In the genomic region with DNA sequence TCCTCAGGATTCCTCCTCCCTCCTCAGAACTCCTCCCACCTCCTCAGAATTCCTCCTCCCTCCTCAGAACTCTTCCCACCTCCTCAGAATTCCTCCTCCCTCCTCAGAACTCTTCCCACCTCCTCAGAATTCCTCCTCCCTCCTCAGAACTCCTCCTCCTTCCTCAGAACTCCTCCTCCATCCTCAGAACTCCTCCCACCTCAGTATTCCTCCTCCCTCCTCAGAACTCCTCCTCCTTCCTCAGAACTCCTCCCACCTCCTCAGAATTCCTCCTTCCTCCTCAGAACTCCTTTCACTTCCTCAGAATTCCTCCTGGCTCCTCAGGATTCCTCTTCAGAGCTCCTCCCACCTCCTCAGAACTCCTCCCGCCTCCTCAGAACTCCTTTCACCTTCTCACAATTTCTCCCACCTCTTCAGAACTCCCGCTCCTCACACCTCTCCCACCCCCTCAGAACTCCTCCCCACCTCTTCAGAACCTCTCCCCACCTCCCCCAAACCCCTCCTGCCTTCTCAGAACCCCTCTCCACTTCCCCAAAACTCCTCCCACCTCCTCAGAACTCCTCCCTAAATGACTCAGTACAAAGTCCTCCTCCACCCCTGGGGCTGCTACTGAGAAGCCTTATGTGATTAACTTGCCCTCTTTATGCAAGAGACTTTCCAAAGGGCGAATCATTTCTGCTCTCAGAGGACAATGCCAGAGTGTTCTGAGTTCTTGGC, we compare ENCODE assay signal across 1 cellular context.
TF ChIP-seq lines count a peak whose summit lies in the region.

No MANE protein-coding gene starts in this region.

TF ChIP-seq in K562, 482 proteins besides CTCF, POLR2A, EP300 and RAD21 (continued from another document and continues in another):
- TF ChIP-seq, protein P1, sequence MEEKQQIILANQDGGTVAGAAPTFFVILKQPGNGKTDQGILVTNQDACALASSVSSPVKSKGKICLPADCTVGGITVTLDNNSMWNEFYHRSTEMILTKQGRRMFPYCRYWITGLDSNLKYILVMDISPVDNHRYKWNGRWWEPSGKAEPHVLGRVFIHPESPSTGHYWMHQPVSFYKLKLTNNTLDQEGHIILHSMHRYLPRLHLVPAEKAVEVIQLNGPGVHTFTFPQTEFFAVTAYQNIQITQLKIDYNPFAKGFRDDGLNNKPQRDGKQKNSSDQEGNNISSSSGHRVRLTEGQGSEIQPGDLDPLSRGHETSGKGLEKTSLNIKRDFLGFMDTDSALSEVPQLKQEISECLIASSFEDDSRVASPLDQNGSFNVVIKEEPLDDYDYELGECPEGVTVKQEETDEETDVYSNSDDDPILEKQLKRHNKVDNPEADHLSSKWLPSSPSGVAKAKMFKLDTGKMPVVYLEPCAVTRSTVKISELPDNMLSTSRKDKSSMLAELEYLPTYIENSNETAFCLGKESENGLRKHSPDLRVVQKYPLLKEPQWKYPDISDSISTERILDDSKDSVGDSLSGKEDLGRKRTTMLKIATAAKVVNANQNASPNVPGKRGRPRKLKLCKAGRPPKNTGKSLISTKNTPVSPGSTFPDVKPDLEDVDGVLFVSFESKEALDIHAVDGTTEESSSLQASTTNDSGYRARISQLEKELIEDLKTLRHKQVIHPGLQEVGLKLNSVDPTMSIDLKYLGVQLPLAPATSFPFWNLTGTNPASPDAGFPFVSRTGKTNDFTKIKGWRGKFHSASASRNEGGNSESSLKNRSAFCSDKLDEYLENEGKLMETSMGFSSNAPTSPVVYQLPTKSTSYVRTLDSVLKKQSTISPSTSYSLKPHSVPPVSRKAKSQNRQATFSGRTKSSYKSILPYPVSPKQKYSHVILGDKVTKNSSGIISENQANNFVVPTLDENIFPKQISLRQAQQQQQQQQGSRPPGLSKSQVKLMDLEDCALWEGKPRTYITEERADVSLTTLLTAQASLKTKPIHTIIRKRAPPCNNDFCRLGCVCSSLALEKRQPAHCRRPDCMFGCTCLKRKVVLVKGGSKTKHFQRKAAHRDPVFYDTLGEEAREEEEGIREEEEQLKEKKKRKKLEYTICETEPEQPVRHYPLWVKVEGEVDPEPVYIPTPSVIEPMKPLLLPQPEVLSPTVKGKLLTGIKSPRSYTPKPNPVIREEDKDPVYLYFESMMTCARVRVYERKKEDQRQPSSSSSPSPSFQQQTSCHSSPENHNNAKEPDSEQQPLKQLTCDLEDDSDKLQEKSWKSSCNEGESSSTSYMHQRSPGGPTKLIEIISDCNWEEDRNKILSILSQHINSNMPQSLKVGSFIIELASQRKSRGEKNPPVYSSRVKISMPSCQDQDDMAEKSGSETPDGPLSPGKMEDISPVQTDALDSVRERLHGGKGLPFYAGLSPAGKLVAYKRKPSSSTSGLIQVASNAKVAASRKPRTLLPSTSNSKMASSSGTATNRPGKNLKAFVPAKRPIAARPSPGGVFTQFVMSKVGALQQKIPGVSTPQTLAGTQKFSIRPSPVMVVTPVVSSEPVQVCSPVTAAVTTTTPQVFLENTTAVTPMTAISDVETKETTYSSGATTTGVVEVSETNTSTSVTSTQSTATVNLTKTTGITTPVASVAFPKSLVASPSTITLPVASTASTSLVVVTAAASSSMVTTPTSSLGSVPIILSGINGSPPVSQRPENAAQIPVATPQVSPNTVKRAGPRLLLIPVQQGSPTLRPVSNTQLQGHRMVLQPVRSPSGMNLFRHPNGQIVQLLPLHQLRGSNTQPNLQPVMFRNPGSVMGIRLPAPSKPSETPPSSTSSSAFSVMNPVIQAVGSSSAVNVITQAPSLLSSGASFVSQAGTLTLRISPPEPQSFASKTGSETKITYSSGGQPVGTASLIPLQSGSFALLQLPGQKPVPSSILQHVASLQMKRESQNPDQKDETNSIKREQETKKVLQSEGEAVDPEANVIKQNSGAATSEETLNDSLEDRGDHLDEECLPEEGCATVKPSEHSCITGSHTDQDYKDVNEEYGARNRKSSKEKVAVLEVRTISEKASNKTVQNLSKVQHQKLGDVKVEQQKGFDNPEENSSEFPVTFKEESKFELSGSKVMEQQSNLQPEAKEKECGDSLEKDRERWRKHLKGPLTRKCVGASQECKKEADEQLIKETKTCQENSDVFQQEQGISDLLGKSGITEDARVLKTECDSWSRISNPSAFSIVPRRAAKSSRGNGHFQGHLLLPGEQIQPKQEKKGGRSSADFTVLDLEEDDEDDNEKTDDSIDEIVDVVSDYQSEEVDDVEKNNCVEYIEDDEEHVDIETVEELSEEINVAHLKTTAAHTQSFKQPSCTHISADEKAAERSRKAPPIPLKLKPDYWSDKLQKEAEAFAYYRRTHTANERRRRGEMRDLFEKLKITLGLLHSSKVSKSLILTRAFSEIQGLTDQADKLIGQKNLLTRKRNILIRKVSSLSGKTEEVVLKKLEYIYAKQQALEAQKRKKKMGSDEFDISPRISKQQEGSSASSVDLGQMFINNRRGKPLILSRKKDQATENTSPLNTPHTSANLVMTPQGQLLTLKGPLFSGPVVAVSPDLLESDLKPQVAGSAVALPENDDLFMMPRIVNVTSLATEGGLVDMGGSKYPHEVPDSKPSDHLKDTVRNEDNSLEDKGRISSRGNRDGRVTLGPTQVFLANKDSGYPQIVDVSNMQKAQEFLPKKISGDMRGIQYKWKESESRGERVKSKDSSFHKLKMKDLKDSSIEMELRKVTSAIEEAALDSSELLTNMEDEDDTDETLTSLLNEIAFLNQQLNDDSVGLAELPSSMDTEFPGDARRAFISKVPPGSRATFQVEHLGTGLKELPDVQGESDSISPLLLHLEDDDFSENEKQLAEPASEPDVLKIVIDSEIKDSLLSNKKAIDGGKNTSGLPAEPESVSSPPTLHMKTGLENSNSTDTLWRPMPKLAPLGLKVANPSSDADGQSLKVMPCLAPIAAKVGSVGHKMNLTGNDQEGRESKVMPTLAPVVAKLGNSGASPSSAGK (IDR thresholded peaks at IDR 0.05), result no peak
- TF ChIP-seq ZNF354B (CRISPR knock-in tag; IDR thresholded peaks at IDR 0.05) (no peak), ZNF212 (CRISPR knock-in tag; IDR thresholded peaks at IDR 0.05) (no peak), ETV5 (CRISPR knock-in tag; IDR thresholded peaks at IDR 0.05; ENCODE audit: low read depth) (no peak), ETV1 (tag; conservative IDR thresholded peaks at IDR 0.05; ENCODE audit: low read depth) (no peak), NFRKB (IDR thresholded peaks at IDR 0.05; ENCODE audit: low read depth) (no peak), JUN (IDR thresholded peaks at IDR 0.05; ENCODE audit: borderline replicate concordance, low read depth, low read length) (0 out of 2 replicates have a peak, but pooled peaks have one; percentile 36), JUN (CRISPR knock-in tag; IDR thresholded peaks at IDR 0.05; ENCODE audit: borderline replicate concordance) (no peak), NR2C1 (IDR thresholded peaks at IDR 0.05) (no peak), NR2C1 (tag; IDR thresholded peaks at IDR 0.05) (no peak), ZNF140 (CRISPR knock-in tag; IDR thresholded peaks at IDR 0.05) (no peak), MAFF (IDR thresholded peaks at IDR 0.05; ENCODE audit: low read length) (peak; percentile 11; the same call in 1 of the 2 replicates), NFE2L1 (tag; IDR thresholded peaks at IDR 0.05; ENCODE audit: borderline replicate concordance, low read depth) (no peak), FOXA1 (IDR thresholded peaks at IDR 0.05; ENCODE audit: borderline replicate concordance) (no peak), ILF3 (IDR thresholded peaks at IDR 0.05; ENCODE audit: borderline replicate concordance) (no peak), SMARCA4 (IDR thresholded peaks at IDR 0.05) (peak; percentile 55), C11orf30 (IDR thresholded peaks at IDR 0.05; ENCODE audit: low read depth) (peak; percentile 56), RBM34 (IDR thresholded peaks at IDR 0.05; ENCODE audit: borderline replicate concordance, insufficient read depth, low read length) (no peak), PHF8 (IDR thresholded peaks at IDR 0.05; ENCODE audit: borderline replicate concordance, low read length) (peak; percentile 17; the same call in 1 of the 2 replicates), FOSL1 (tag; conservative IDR thresholded peaks at IDR 0.05) (peak; percentile 45), ZBTB7A (IDR thresholded peaks at IDR 0.05; ENCODE audit: borderline replicate concordance, control insufficient read depth, low read depth, low read length) (peak; percentile 75), CXXC5 (CRISPR knock-in tag; IDR thresholded peaks at IDR 0.05) (no peak), ZNF23 (CRISPR knock-in tag; IDR thresholded peaks at IDR 0.05) (no peak), ZNF445 (CRISPR knock-in tag; IDR thresholded peaks at IDR 0.05; ENCODE audit: low read depth) (no peak), KAT8 (IDR thresholded peaks at IDR 0.05; ENCODE audit: low read depth) (no peak), NFE2 (IDR thresholded peaks at IDR 0.05; ENCODE audit: low read depth) (peak; percentile 75), TRIM24 (IDR thresholded peaks at IDR 0.05) (0 out of 4 replicates have a peak, but pooled peaks of 1 of the 2 experiments have one; percentile 35)
- TF ChIP-seq, protein P2, sequence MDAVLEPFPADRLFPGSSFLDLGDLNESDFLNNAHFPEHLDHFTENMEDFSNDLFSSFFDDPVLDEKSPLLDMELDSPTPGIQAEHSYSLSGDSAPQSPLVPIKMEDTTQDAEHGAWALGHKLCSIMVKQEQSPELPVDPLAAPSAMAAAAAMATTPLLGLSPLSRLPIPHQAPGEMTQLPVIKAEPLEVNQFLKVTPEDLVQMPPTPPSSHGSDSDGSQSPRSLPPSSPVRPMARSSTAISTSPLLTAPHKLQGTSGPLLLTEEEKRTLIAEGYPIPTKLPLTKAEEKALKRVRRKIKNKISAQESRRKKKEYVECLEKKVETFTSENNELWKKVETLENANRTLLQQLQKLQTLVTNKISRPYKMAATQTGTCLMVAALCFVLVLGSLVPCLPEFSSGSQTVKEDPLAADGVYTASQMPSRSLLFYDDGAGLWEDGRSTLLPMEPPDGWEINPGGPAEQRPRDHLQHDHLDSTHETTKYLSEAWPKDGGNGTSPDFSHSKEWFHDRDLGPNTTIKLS (IDR thresholded peaks at IDR 0.05; ENCODE audit: borderline replicate concordance, low read depth), result peak; percentile 80; the same call in 1 of the 2 replicates
- TF ChIP-seq, protein P3, sequence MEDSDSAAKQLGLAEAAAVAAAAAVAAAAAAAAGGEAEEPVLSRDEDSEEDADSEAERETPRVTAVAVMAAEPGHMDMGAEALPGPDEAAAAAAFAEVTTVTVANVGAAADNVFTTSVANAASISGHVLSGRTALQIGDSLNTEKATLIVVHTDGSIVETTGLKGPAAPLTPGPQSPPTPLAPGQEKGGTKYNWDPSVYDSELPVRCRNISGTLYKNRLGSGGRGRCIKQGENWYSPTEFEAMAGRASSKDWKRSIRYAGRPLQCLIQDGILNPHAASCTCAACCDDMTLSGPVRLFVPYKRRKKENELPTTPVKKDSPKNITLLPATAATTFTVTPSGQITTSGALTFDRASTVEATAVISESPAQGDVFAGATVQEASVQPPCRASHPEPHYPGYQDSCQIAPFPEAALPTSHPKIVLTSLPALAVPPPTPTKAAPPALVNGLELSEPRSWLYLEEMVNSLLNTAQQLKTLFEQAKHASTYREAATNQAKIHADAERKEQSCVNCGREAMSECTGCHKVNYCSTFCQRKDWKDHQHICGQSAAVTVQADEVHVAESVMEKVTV (CRISPR knock-in tag; IDR thresholded peaks at IDR 0.05), result no peak
- TF ChIP-seq, protein P4, sequence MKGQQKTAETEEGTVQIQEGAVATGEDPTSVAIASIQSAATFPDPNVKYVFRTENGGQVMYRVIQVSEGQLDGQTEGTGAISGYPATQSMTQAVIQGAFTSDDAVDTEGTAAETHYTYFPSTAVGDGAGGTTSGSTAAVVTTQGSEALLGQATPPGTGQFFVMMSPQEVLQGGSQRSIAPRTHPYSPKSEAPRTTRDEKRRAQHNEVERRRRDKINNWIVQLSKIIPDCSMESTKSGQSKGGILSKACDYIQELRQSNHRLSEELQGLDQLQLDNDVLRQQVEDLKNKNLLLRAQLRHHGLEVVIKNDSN (CRISPR knock-in tag; IDR thresholded peaks at IDR 0.05), result no peak
- TF ChIP-seq, protein P5, sequence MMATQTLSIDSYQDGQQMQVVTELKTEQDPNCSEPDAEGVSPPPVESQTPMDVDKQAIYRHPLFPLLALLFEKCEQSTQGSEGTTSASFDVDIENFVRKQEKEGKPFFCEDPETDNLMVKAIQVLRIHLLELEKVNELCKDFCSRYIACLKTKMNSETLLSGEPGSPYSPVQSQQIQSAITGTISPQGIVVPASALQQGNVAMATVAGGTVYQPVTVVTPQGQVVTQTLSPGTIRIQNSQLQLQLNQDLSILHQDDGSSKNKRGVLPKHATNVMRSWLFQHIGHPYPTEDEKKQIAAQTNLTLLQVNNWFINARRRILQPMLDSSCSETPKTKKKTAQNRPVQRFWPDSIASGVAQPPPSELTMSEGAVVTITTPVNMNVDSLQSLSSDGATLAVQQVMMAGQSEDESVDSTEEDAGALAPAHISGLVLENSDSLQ (IDR thresholded peaks at IDR 0.05), result no peak; the same call in 1 of the 2 replicates
- TF ChIP-seq, protein P6, sequence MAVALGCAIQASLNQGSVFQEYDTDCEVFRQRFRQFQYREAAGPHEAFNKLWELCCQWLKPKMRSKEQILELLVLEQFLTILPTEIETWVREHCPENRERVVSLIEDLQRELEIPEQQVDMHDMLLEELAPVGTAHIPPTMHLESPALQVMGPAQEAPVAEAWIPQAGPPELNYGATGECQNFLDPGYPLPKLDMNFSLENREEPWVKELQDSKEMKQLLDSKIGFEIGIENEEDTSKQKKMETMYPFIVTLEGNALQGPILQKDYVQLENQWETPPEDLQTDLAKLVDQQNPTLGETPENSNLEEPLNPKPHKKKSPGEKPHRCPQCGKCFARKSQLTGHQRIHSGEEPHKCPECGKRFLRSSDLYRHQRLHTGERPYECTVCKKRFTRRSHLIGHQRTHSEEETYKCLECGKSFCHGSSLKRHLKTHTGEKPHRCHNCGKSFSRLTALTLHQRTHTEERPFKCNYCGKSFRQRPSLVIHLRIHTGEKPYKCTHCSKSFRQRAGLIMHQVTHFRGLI (CRISPR knock-in tag; IDR thresholded peaks at IDR 0.05), result no peak
- TF ChIP-seq, protein P7, sequence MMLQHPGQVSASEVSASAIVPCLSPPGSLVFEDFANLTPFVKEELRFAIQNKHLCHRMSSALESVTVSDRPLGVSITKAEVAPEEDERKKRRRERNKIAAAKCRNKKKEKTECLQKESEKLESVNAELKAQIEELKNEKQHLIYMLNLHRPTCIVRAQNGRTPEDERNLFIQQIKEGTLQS (IDR thresholded peaks at IDR 0.05), result peak; percentile 55; the same call in 1 of the 2 replicates
- TF ChIP-seq, protein P7 (CRISPR knock-in tag; conservative IDR thresholded peaks at IDR 0.05), result no peak
- TF ChIP-seq, protein P8, sequence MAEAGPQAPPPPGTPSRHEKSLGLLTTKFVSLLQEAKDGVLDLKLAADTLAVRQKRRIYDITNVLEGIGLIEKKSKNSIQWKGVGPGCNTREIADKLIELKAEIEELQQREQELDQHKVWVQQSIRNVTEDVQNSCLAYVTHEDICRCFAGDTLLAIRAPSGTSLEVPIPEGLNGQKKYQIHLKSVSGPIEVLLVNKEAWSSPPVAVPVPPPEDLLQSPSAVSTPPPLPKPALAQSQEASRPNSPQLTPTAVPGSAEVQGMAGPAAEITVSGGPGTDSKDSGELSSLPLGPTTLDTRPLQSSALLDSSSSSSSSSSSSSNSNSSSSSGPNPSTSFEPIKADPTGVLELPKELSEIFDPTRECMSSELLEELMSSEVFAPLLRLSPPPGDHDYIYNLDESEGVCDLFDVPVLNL (CRISPR knock-in tag; IDR thresholded peaks at IDR 0.05; ENCODE audit: low read depth), result no peak
